Comparison of ENCODE assay signal across 21 cellular contexts in the genomic region with DNA sequence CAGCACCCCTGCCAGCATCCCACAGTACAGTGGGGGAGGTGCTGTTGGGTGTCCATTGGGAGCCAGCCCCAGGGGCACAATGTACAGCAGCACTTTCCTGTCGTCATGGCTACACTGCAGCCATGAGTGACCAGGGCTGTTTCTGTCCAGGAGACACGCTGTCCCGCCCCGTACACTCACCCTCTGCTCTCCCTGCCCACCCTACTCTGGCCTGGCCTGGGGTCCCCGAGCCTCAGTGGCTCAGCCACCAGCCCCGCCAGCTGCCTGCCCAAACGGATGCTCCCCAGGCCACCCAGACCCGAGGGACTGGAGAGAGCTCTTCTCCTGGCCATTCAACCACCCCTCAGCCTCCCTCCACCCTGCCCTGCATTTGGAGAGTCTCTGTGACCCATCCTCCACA. TPM values are rescaled to one million over a fixed set of nuclear protein-coding genes. Genes with fewer than 3 reads are reported as not detected.
"Had no signal": no experiment of that assay in that cellular context is flagged by ENCODE, and none has a peak within 500 bp of the region (broad histone marks: within the 10 kb centered on the region; RNA-seq: fewer than 3 reads in every experiment).

No MANE protein-coding gene starts in this region.

- H3K9me3 ChIP-seq: SK-N-SH had no signal

- H3K4me2 ChIP-seq: SK-N-SH had no signal

- DNase-seq: KBM-7, MV-4-11, NCI-H1048, NCI-H1105, NCI-H1417, NCI-H1436 treated with DMSO at 0.1 percent for 48 hours, NCI-H1694, NCI-H187 treated with DMSO at 0.1 percent for 48 hours, NCI-H2029 treated with DMSO at 0.1 percent for 48 hours, NCI-H2227 treated with DMSO at 0.1 percent for 48 hours, NCI-H524, NCI-H526 treated with DMSO at 0.1 percent for 48 hours, NCI-H748 treated with DMSO at 0.1 percent for 48 hours, RPMI8226, SHP77, SK-N-SH had no signal

- H3K9ac ChIP-seq: SK-N-SH had no signal

RNA-seq across cellular contexts. Expression of gene TEKT4, which starts 9.3 kb away (rescaled TPM):
- total RNA-seq: HT-29, LHCN-M2, MCF 10A, NCI-H460, SK-MEL-5 had no signal
